11 cellular contexts compared by ENCODE assay signal in the genomic region with DNA sequence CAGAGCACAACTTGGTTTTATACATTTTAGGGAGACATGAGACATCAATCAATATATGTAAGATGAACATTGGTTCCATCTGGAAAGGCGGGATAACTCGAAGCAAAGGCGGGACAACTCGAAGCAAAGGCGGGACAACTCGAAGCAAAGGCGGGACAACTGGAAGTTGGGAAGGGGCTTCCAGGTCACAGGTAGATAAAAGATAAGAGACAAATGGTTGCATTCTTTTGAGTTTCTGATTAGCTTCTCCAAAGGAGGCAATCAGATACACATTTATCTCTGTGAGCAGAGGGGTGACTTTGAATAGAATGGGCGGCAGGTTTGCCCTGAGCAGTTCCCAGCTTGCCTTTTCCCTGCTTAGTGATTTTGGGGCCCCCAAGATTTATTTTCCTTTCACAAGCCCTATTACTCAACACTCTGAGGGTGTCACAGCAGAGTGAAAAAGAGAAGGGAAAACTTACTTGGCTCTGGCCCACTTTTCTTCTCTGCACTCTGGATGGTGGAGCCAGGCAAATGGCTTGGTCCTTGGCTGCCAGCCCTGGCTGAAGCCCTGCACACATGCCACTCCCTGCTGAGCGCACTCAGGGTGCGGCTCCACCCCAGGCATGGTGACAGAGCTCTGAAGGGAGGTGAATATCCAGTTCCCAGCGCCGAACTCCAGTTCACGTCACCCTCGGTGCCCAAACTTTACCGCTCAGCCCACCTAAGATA. TPM values are rescaled to one million over a fixed set of nuclear protein-coding genes. Genes with fewer than 3 reads are reported as not detected.
DNase-seq lines count a peak whose midpoint lies in the region; ATAC-seq and TF ChIP-seq lines count a peak whose summit lies in the region.
"Had no signal": no experiment of that assay in that cellular context is flagged by ENCODE, and none has a peak within 500 bp of the region (broad histone marks: within the 10 kb centered on the region; RNA-seq: fewer than 3 reads in every experiment).

No MANE protein-coding gene starts in this region.

- H3K9me3 ChIP-seq in A673 (ENCODE audit: low read depth, low read length, poor library complexity, severe bottlenecking) (no peaks in the 10 kb centered on the region), muscle layer of colon (ENCODE audit: low read length) (no peaks in the 10 kb centered on the region)
- H3K9me3 ChIP-seq: ascending aorta, BLaER1 had no signal

- POLR2A ChIA-PET in A673 (lab: Charles Lee; ENCODE audit: low non-redundant PET): no interaction called here

- H3K4me3 ChIP-seq in A673 (ENCODE audit: low read depth, low read length, poor library complexity, severe bottlenecking) (no peak overlapping the region), muscle layer of colon (ENCODE audit: low read depth in 1 of 2, low read length in 2 of 2) (peak overlapping the region in 1 of 2 donors; percentile 12)
- H3K4me3 ChIP-seq: BLaER1 had no signal

- H3K27ac ChIP-seq in A673 (ENCODE audit: low read depth, low read length, poor library complexity, severe bottlenecking) (no peak overlapping the region), muscle layer of colon (ENCODE audit: low read depth, low read length) (peak overlapping the region; percentile 64)
- H3K27ac ChIP-seq: ascending aorta, BLaER1, KMS-11 had no signal

- CTCF ChIA-PET in A673 (lab: Charles Lee): no interaction called here

- peaks cover 43% of the 10 kb centered on the region for H3K4me1 ChIP-seq in A673 (ENCODE audit: insufficient read depth, low read length, poor library complexity, severe bottlenecking)
- peaks cover 62% of the 10 kb centered on the region for H3K4me1 ChIP-seq in muscle layer of colon (ENCODE audit: insufficient read depth, low read length)

- no peak for TF ChIP-seq POLR2A in erythroblast (IDR thresholded peaks at IDR 0.05; ENCODE audit: low read length)

- H3K9ac ChIP-seq in muscle layer of colon (ENCODE audit: low read length): no peak overlapping the region
- H3K9ac ChIP-seq: BLaER1, KMS-11 had no signal

- intact Hi-C loops in A673 (cut with micrococcal nuclease; ENCODE audit: unreplicated experiment): no loop called here

- BruUV-seq in A673 (replicated peaks; lab: Mats Ljungman, UMichigan): no TSS peak

- H3K27me3 ChIP-seq in A673 (replicated peaks; ENCODE audit: insufficient read depth, low read depth, low read length, poor library complexity): peaks cover 12% of the 10 kb centered on the region
- no peaks in the 10 kb centered on the region for H3K27me3 ChIP-seq in muscle layer of colon (ENCODE audit: control insufficient read depth in 1 of 2, insufficient read depth in 2 of 2, low read length in 2 of 2)
- H3K27me3 ChIP-seq: ascending aorta, BLaER1 had no signal

- DNase-seq in A673 (ENCODE audit: low spot score): peak; percentile 61
- peak; percentile 9 for DNase-seq in NCI-H128 (lab: John Stamatoyannopoulos, UW; ENCODE audit: unreplicated experiment)
- DNase-seq in erythroblast (lab: John Stamatoyannopoulos, UW): peak; percentile 50 to 52
- DNase-seq in HuH-7.5 (ENCODE audit: low spot score): no peak
- DNase-seq in cerebellar cortex (ENCODE audit: low spot score): no peak
- no peak for DNase-seq in activated T-cell treated with anti-CD3 and anti-CD28 coated beads, Interleukin-2, amount 50 U/mL, for 48 hours

- H3K36me3 ChIP-seq in A673 (ENCODE audit: insufficient read depth, low read length, poor library complexity, severe bottlenecking): no peaks in the 10 kb centered on the region
- H3K36me3 ChIP-seq in muscle layer of colon (ENCODE audit: insufficient read depth, low read length): no peaks in the 10 kb centered on the region
- H3K36me3 ChIP-seq: ascending aorta had no signal

- no peak for TF ChIP-seq CTCF in A673 (conservative IDR thresholded peaks at IDR 0.05; ENCODE audit: low read depth, low read length)

- no peak for ATAC-seq in GM21619 (IDR thresholded peaks at IDR 0.05; ENCODE audit: unreplicated experiment)

RNA-seq across cellular contexts. Expression of a gene that starts 46.7 kb away (rescaled TPM):
- 28.0 and 32.3 TPM in 2 replicates for total RNA-seq in A673 (2021)

Comparison
In these comparisons a context has a peak if more than half of its experiments do, and no peak if none do; other contexts are left out.
1. DNase-seq: peak in A673 (single experiment), NCI-H128 (single experiment) and erythroblast (2 of 2); none in HuH-7.5 (single experiment), cerebellar cortex (single experiment) and activated T-cell treated with anti-CD3 and anti-CD28 coated beads, Interleukin-2, amount 50 U/mL, for 48 hours (0 of 2).